Comparison of ENCODE assay signal across 18 cellular contexts in genomic region chr9:120608421-120608820, GRCh38.
"Had no signal": no experiment of that assay in that cellular context is flagged by ENCODE, and none has a peak within 500 bp of the region (broad histone marks: within the 10 kb centered on the region; RNA-seq: fewer than 3 reads in every experiment).

No MANE protein-coding gene starts in this region.

- H3K9me3 Mint-ChIP-seq: activated naive CD4-positive, alpha-beta T cell treated with anti-CD3 and anti-CD28 coated beads, Interleukin-2, amount 50 U/mL, for 24 hours; effector memory CD8-positive, alpha-beta T cell; nephron progenitor cell; stimulated activated naive B cell treated with anti-CD40 and anti-IgM and Interleukin-4, amounts not matched to agents 10 μg/mL and 1 μg/mL and 100 μg/mL, for 72 hours; WTC11 had no signal

- H3K9me3 ChIP-seq: ascending aorta, left lung had no signal

- DNase-seq: activated CD4-positive, alpha-beta T cell treated with anti-CD3 and anti-CD28 coated beads for 36 hours; activated CD4-positive, alpha-beta T cell treated with anti-CD3 and anti-CD28 coated beads, Interleukin-2, amount 50 U/mL, for 48 hours; activated gamma-delta T cell; effector memory CD8-positive, alpha-beta T cell; foreskin melanocyte; glutamatergic neuron; hypothalamus; kidney; left lung; midbrain; nephron progenitor cell; occipital lobe; posterior cingulate gyrus; retina; stimulated activated naive B cell treated with anti-CD40 and anti-IgM and Interleukin-4, amounts not matched to agents 10 μg/mL and 1 μg/mL and 100 μg/mL, for 72 hours had no signal

- H3K4me1 Mint-ChIP-seq: activated CD4-positive, alpha-beta T cell treated with anti-CD3 and anti-CD28 coated beads for 36 hours; activated naive CD4-positive, alpha-beta T cell treated with anti-CD3 and anti-CD28 coated beads, Interleukin-2, amount 50 U/mL, for 24 hours; nephron progenitor cell; WTC11 had no signal

- H3K4me1 ChIP-seq: ascending aorta, left lung had no signal

- H3K4me3 ChIP-seq: ascending aorta, left lung had no signal

- H3K27ac ChIP-seq: ascending aorta, left lung had no signal

- FAIRE-seq: kidney had no signal

- H3K27ac Mint-ChIP-seq: activated CD4-positive, alpha-beta T cell treated with anti-CD3 and anti-CD28 coated beads for 36 hours; activated naive CD4-positive, alpha-beta T cell treated with anti-CD3 and anti-CD28 coated beads, Interleukin-2, amount 50 U/mL, for 24 hours; effector memory CD8-positive, alpha-beta T cell; nephron progenitor cell; stimulated activated naive B cell treated with anti-CD40 and anti-IgM and Interleukin-4, amounts not matched to agents 10 μg/mL and 1 μg/mL and 100 μg/mL, for 72 hours; WTC11 had no signal

- H3K27me3 ChIP-seq: ascending aorta, left lung had no signal

- H3K36me3 Mint-ChIP-seq: WTC11 had no signal

- ATAC-seq: activated CD4-positive, alpha-beta T cell treated with anti-CD3 and anti-CD28 coated beads for 36 hours; effector memory CD8-positive, alpha-beta T cell; left lung; stimulated activated naive B cell treated with anti-CD40 and anti-IgM and Interleukin-4, amounts not matched to agents 10 μg/mL and 1 μg/mL and 100 μg/mL, for 72 hours; WTC11 had no signal

- H3K27me3 Mint-ChIP-seq: activated CD4-positive, alpha-beta T cell treated with anti-CD3 and anti-CD28 coated beads for 36 hours; activated naive CD4-positive, alpha-beta T cell treated with anti-CD3 and anti-CD28 coated beads, Interleukin-2, amount 50 U/mL, for 24 hours; effector memory CD8-positive, alpha-beta T cell; stimulated activated naive B cell treated with anti-CD40 and anti-IgM and Interleukin-4, amounts not matched to agents 10 μg/mL and 1 μg/mL and 100 μg/mL, for 72 hours had no signal

- H3K4me3 Mint-ChIP-seq: activated CD4-positive, alpha-beta T cell treated with anti-CD3 and anti-CD28 coated beads for 36 hours; activated naive CD4-positive, alpha-beta T cell treated with anti-CD3 and anti-CD28 coated beads, Interleukin-2, amount 50 U/mL, for 24 hours; effector memory CD8-positive, alpha-beta T cell; nephron progenitor cell; stimulated activated naive B cell treated with anti-CD40 and anti-IgM and Interleukin-4, amounts not matched to agents 10 μg/mL and 1 μg/mL and 100 μg/mL, for 72 hours; WTC11 had no signal
